In the genomic region with DNA sequence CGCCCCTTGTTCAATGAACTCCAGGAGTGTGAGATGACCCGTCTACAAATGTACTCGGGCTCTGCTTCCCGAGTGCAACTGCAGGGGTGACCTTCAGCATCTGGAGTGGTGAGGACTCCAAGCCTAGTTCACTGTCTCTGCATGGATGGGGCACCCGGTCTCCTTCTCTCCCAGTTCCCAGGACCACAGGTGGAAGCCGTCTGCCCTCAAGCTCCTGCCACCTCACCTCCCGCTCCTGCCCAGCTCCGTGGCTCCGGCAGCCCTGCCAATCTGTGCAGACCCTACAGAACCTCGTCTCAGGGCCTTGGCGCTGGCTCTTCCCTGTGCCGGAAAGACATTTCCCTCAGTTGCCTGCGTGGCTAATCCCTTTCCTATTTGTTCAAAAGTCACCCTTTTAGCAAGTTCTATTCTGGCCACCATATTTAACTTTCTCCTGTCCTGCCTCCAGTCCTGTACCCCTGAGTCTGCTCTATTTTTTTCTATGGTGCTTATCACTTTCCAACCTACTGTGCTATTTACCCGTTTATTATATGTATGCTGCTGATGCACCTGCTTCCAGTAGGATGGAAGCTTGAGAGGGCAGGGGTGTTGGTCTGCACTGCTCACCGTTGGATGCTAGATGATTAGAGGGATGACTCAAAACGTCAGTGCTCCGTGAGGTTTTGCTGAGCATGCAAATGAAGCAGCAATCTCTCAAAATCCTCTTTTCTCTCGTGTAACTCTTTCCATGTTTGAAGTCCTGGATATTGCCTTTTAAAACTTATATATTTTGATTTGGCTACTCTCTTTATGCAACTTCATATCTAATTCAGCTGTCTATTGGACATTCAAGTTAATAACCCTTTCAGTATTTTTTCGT, we compare ENCODE assay signal across 21 cellular contexts.
DNase-seq lines count a peak whose midpoint lies in the region; ATAC-seq, FAIRE-seq and TF ChIP-seq lines count a peak whose summit lies in the region.
"Had no signal": no experiment of that assay in that cellular context is flagged by ENCODE, and none has a peak within 500 bp of the region (broad histone marks: within the 10 kb centered on the region; RNA-seq: fewer than 3 reads in every experiment).

No MANE protein-coding gene starts in this region.

- no peak overlapping the region for H2BK12ac ChIP-seq in H1 (ENCODE audit: low read depth, low read length)

- WGBS in A549 (ENCODE audit: missing lambda C conversion rate), result 8% methylated on average over 18 of the region's 19 CpGs
- WGBS in K562 (ENCODE audit: insufficient coverage, low coverage, missing lambda C conversion rate), result 87% methylated on average over 19 of the region's 19 CpGs
- 90% methylated on average over 19 of the region's 19 CpGs; no CpG with 5 or more reads in 1 of the 2 experiments for WGBS in H1 (ENCODE audit: extremely low coverage in 1 of 2, insufficient coverage in 1 of 2, insufficient read length in 1 of 2, insufficient replicate concordance in 2 of 2, low coverage in 1 of 2, low lambda C conversion rate in 2 of 2, missing lambda C conversion rate in 1 of 2), 2 experiments

- H3K23me2 ChIP-seq in H1 (ENCODE audit: low read depth, low read length), result no peaks in the 10 kb centered on the region

- H3K4me2 ChIP-seq in A549, result no peak overlapping the region
- no peak overlapping the region for H3K4me2 ChIP-seq in K562 (ENCODE audit: insufficient read depth, low read length)
- H3K4me2 ChIP-seq in H1 (ENCODE audit: insufficient read depth in 1 of 2, low read depth in 2 of 2, low read length in 2 of 2), result no peak overlapping the region
- H3K4me2 ChIP-seq: BLaER1 treated with 17β-estradiol and CSF1 and Interleukin-3, amounts not matched to agents 10 nM and 100 nM had no signal

- no peak for FAIRE-seq in A549 (lab: Jason Lieb, UNC)
- FAIRE-seq in K562 (lab: Jason Lieb, UNC), result no peak
- FAIRE-seq in H1 (lab: Jason Lieb, UNC), result no peak
- FAIRE-seq: A204.1, D721Med, G401.6, GM12891, GM19239 had no signal

- POLR2A ChIA-PET in A549 (lab: Yijun Ruan, JAX), result no interaction called here
- POLR2A ChIA-PET in K562 (lab: Yijun Ruan, JAX), result interaction anchor here (0.7 to 1.1 kb wide), 2 partner anchors 74 to 363 kb away, joined by 3 read pairs; no protein-coding TSS in a partner anchor
- POLR2A ChIA-PET in H1 (lab: Charles Lee; ENCODE audit: partially characterized antibody), result no interaction called here

- no peak overlapping the region for H2AK5ac ChIP-seq in H1 (ENCODE audit: low read depth, low read length)

- TF ChIP-seq RAD21 in A549 (conservative IDR thresholded peaks at IDR 0.05 in 1 of 2, IDR thresholded peaks at IDR 0.05 in 1 of 2) (no peak), K562 (CRISPR knock-in tag; conservative IDR thresholded peaks at IDR 0.05 in 1 of 2, IDR thresholded peaks at IDR 0.05 in 1 of 2) (no peak), H1 (IDR thresholded peaks at IDR 0.05 in 1 of 2, conservative IDR thresholded peaks at IDR 0.05 in 1 of 2; ENCODE audit: low read depth in 2 of 2, low read length in 2 of 2) (no peak)

- BruUV-seq in K562 (replicated peaks; lab: Mats Ljungman, UMichigan), result no TSS peak

- intact Hi-C loops in K562 (cut with micrococcal nuclease), result no loop called here

- TF ChIP-seq CTCF in A549 (IDR thresholded peaks at IDR 0.05), result no peak
- TF ChIP-seq CTCF in K562 (IDR thresholded peaks at IDR 0.05 in 2 of 3, conservative IDR thresholded peaks at IDR 0.05 in 1 of 3; ENCODE audit: insufficient read depth in 2 of 3, low read depth in 1 of 3, low read length in 3 of 3), result no peak
- no peak for TF ChIP-seq CTCF in H1 (IDR thresholded peaks at IDR 0.05; ENCODE audit: control extremely low read depth in 1 of 3, insufficient read depth in 1 of 3, low read depth in 1 of 3, low read length in 3 of 3)

- H4K8ac ChIP-seq in H1 (ENCODE audit: extremely low read depth, insufficient read depth, low read length), result peak overlapping the region; percentile 18; the same call in 1 of the 2 replicates

- no peaks in the 10 kb centered on the region for H3K9me1 ChIP-seq in K562 (ENCODE audit: control insufficient read depth, insufficient read depth, low read length)

- H3K18ac ChIP-seq in H1 (ENCODE audit: extremely low read depth, low read length), result no peak overlapping the region

- H3K27ac ChIP-seq in A549 (no peak overlapping the region), K562 (ENCODE audit: extremely low read depth, low read depth, low read length) (no peak overlapping the region), H1 (ENCODE audit: low read depth, low read length) (no peak overlapping the region)
- H3K27ac ChIP-seq: BLaER1 treated with 17β-estradiol and CSF1 and Interleukin-3, amounts not matched to agents 10 nM and 100 nM; C4-2B had no signal

- peaks cover 91% of the 10 kb centered on the region for H3K36me3 ChIP-seq in K562 (ENCODE audit: control insufficient read depth, insufficient read depth, low read length)
- H3K36me3 ChIP-seq in H1 (ENCODE audit: control insufficient read depth in 2 of 4, insufficient read depth in 4 of 4, low read length in 3 of 4), result no peaks in the 10 kb centered on the region
- H3K36me3 ChIP-seq: BLaER1 treated with 17β-estradiol and CSF1 and Interleukin-3, amounts not matched to agents 10 nM and 100 nM had no signal

- H3K23ac ChIP-seq in H1 (ENCODE audit: insufficient read length), result no peak overlapping the region

- no peak for TF ChIP-seq POLR2A in A549 (IDR thresholded peaks at IDR 0.05; ENCODE audit: low read length)
- peak; percentile 71; the same call in 1 of the 2 replicates for TF ChIP-seq POLR2A in K562 (conservative IDR thresholded peaks at IDR 0.05)
- TF ChIP-seq POLR2A in H1 (IDR thresholded peaks at IDR 0.05; ENCODE audit: control extremely low read depth in 1 of 2, low read depth in 2 of 2, low read length in 2 of 2), result no peak

- H2BK20ac ChIP-seq in H1 (ENCODE audit: low read length), result no peak overlapping the region

- no peak overlapping the region for H2BK15ac ChIP-seq in H1 (ENCODE audit: low read length)

- H4K20me1 ChIP-seq in K562 (replicated peaks; ENCODE audit: control insufficient read depth, insufficient read depth, low read length) (no peaks in the 10 kb centered on the region), H1 (replicated peaks in 1 of 2; ENCODE audit: control insufficient read depth in 1 of 2, insufficient read depth in 2 of 2, low read length in 2 of 2) (no peaks in the 10 kb centered on the region)
- H4K20me1 ChIP-seq: BLaER1 treated with 17β-estradiol and CSF1 and Interleukin-3, amounts not matched to agents 10 nM and 100 nM had no signal

- H3K14ac ChIP-seq in H1 (ENCODE audit: insufficient read length), result no peak overlapping the region

- CTCF ChIA-PET in A549 (lab: Yijun Ruan, JAX), result no interaction called here
- CTCF ChIA-PET in K562 (lab: Yijun Ruan, JAX; ENCODE audit: low intra/inter-chr PET ratio), result interaction anchor here (0.6 kb wide), 1 partner anchor 1711 kb away, joined by 3 read pairs; no protein-coding TSS in a partner anchor
- CTCF ChIA-PET in H1 (lab: Charles Lee; ENCODE audit: partially characterized antibody), result no interaction called here

- no peak overlapping the region for H2BK5ac ChIP-seq in H1 (ENCODE audit: low read depth, low read length)

- no peaks in the 10 kb centered on the region for H3K9me3 ChIP-seq in A549
- no peaks in the 10 kb centered on the region for H3K9me3 ChIP-seq in K562 (replicated peaks; ENCODE audit: control insufficient read depth, insufficient read depth, low read depth, low read length)
- peaks cover 2 to 16% of the 10 kb centered on the region in 2 experiments; a peak in 2 of 4 replicates for H3K9me3 ChIP-seq in H1 (ENCODE audit: insufficient read depth in 2 of 2, low read depth in 1 of 2, low read length in 1 of 2)
- H3K9me3 ChIP-seq: BLaER1 treated with 17β-estradiol and CSF1 and Interleukin-3, amounts not matched to agents 10 nM and 100 nM; Caco-2 had no signal

- no peak overlapping the region for H3K4ac ChIP-seq in H1 (replicated peaks; ENCODE audit: insufficient read length, low read depth, low read length)

- H3K4me3 ChIP-seq in A549, result no peak overlapping the region
- no peak overlapping the region for H3K4me3 ChIP-seq in K562
- H3K4me3 ChIP-seq in H1 (ENCODE audit: extremely low read depth in 1 of 4, insufficient read depth in 2 of 4, low read depth in 3 of 4, low read length in 4 of 4), result no peak overlapping the region
- H3K4me3 ChIP-seq: BLaER1 treated with 17β-estradiol and CSF1 and Interleukin-3, amounts not matched to agents 10 nM and 100 nM had no signal

- no peak overlapping the region for H4K91ac ChIP-seq in H1 (replicated peaks; ENCODE audit: insufficient read length, low read length)

- no peak overlapping the region for H2BK120ac ChIP-seq in H1 (replicated peaks; ENCODE audit: low read depth, low read length)

- H3K79me2 ChIP-seq in K562 (ENCODE audit: control insufficient read depth, insufficient read depth, low read length), result no peaks in the 10 kb centered on the region
- no peaks in the 10 kb centered on the region for H3K79me2 ChIP-seq in H1 (ENCODE audit: control insufficient read depth in 1 of 2, insufficient read depth in 2 of 2, low read length in 2 of 2)

- H3K56ac ChIP-seq in H1 (replicated peaks; ENCODE audit: insufficient read length, low read depth, low read length), result no peak overlapping the region

- DNase-seq in A549 (ENCODE audit: low read depth in 1 of 2, low spot score in 1 of 2), result no peak
- no peak for DNase-seq in K562 (ENCODE audit: extremely low read depth in 1 of 4, low spot score in 3 of 4)
- no peak for DNase-seq in H1 (ENCODE audit: low read depth in 1 of 2, low spot score in 2 of 2)
- DNase-seq in NCI-H69 (lab: John Stamatoyannopoulos, UW), result no peak
- no peak for DNase-seq in NCI-H2107 (lab: John Stamatoyannopoulos, UW)
- DNase-seq: 8988T; AML-193; Caco-2; Calu3; CD4-positive, alpha-beta T cell; CD8-positive, alpha-beta T cell; DMS79 treated with DMSO at 0.1 percent for 48 hours; GF-D8 had no signal

- 0 out of 4 replicates have a peak overlapping the region, but pooled peaks of 1 of the 2 experiments have one; percentile 43 for H3K9ac ChIP-seq in K562 (ENCODE audit: insufficient read depth in 1 of 2, low read depth in 2 of 2, low read length in 2 of 2)
- H3K9ac ChIP-seq in H1 (replicated peaks in 1 of 4; ENCODE audit: extremely low read depth in 1 of 4, low read depth in 3 of 4, low read length in 3 of 4), result no peak overlapping the region
- H3K9ac ChIP-seq: BLaER1 treated with 17β-estradiol and CSF1 and Interleukin-3, amounts not matched to agents 10 nM and 100 nM had no signal

- no peak overlapping the region for H4K5ac ChIP-seq in H1 (ENCODE audit: insufficient read length, low read depth, low read length)

- no peaks in the 10 kb centered on the region for H3K79me1 ChIP-seq in H1 (ENCODE audit: low read depth, low read length)

- in situ Hi-C loops in K562 (cut with MboI), result no loop called here

- no peaks in the 10 kb centered on the region for H3K27me3 ChIP-seq in K562 (ENCODE audit: control insufficient read depth in 2 of 2, insufficient read depth in 2 of 2, low read length in 2 of 2)
- H3K27me3 ChIP-seq in H1 (replicated peaks in 1 of 4; ENCODE audit: control insufficient read depth in 3 of 4, extremely low read depth in 1 of 4, insufficient read depth in 3 of 4, low read length in 3 of 4), result no peaks in the 10 kb centered on the region
- H3K27me3 ChIP-seq: BLaER1 treated with 17β-estradiol and CSF1 and Interleukin-3, amounts not matched to agents 10 nM and 100 nM had no signal

- H2AFZ ChIP-seq in K562 (ENCODE audit: low read depth, low read length) (no peak overlapping the region), H1 (ENCODE audit: low read length) (no peak overlapping the region)

- ATAC-seq in A549, result no peak
- ATAC-seq in K562, result no peak; the same call in 2 of the 3 replicates
- ATAC-seq in GM19463 (IDR thresholded peaks at IDR 0.05; ENCODE audit: unreplicated experiment), result no peak
- ATAC-seq: CD8-positive, alpha-beta T cell had no signal

- H3K4me1 ChIP-seq in A549 (no peaks in the 10 kb centered on the region), K562 (replicated peaks in 1 of 2; ENCODE audit: control insufficient read depth in 2 of 2, insufficient read depth in 2 of 2, low read length in 2 of 2) (peaks cover 0 to 3% of the 10 kb centered on the region in 2 experiments; a peak in 1 of 5 replicates), H1 (replicated peaks in 1 of 4; ENCODE audit: control insufficient read depth in 3 of 4, insufficient read depth in 4 of 4, low read length in 3 of 4) (peaks cover 0 to 2% (median 0%) of the 10 kb centered on the region in 4 experiments; a peak in 1 of 7 replicates)
- H3K4me1 ChIP-seq: BLaER1 treated with 17β-estradiol and CSF1 and Interleukin-3, amounts not matched to agents 10 nM and 100 nM; Caco-2 had no signal

- no peak for TF ChIP-seq EP300 in A549 (IDR thresholded peaks at IDR 0.05)
- no peak for TF ChIP-seq EP300 in K562 (IDR thresholded peaks at IDR 0.05; ENCODE audit: low read length)
- no peak for TF ChIP-seq EP300 in H1 (IDR thresholded peaks at IDR 0.05; ENCODE audit: borderline replicate concordance in 1 of 2, low read depth in 2 of 2, low read length in 2 of 2)
